Comparison of ENCODE assay signal across 9 cellular contexts in genomic region chr1:197198333-197198732, GRCh38. TPM values are rescaled to one million over a fixed set of nuclear protein-coding genes. Genes with fewer than 3 reads are reported as not detected.
DNase-seq lines count a peak whose midpoint lies in the region; ATAC-seq, FAIRE-seq and TF ChIP-seq lines count a peak whose summit lies in the region.
"Had no signal": no experiment of that assay in that cellular context is flagged by ENCODE, and none has a peak within 500 bp of the region (broad histone marks: within the 10 kb centered on the region; RNA-seq: fewer than 3 reads in every experiment).

No MANE protein-coding gene starts in this region.

- H3K4me1 ChIP-seq in heart left ventricle: peaks cover 0 to 55% (median 32%) of the 10 kb centered on the region in 12 donors
- peaks cover 8 to 12% of the 10 kb centered on the region in 2 donors for H3K4me1 ChIP-seq in kidney (ENCODE audit: control insufficient read depth in 1 of 2, insufficient read depth in 1 of 2, low read depth in 1 of 2, low read length in 2 of 2)
- peaks cover 48 to 50% of the 10 kb centered on the region in 2 donors for H3K4me1 ChIP-seq in thoracic aorta (ENCODE audit: control insufficient read depth in 1 of 2, low read depth in 2 of 2)

- POLR2A ChIA-PET in activated naive CD8-positive, alpha-beta T cell treated with anti-CD3 and anti-CD28 coated beads, Interleukin-2, amount 10 ng/mL, durations not matched to agents 7 days and 5 days (lab: Charles Lee): no interaction called here

- FAIRE-seq in kidney (lab: Jason Lieb, UNC): no peak

- ATAC-seq in heart left ventricle (no peak), left cardiac atrium (no peak), thoracic aorta (ENCODE audit: insufficient number of reproducible peaks, low FRiP score, low read depth) (no peak), HG03025 (IDR thresholded peaks at IDR 0.05; ENCODE audit: low FRiP score, unreplicated experiment) (no peak)
- ATAC-seq in activated naive CD8-positive, alpha-beta T cell treated with anti-CD3 and anti-CD28 coated beads, Interleukin-2, amount 10 ng/mL, durations not matched to agents 7 days and 5 days (ENCODE audit: low read depth): no peak

- H3K9ac ChIP-seq in kidney (ENCODE audit: low read length in 2 of 2): peak overlapping the region in 1 of 2 donors; percentile 34

- WGBS in heart left ventricle, 4 donors: 65 to 87% (median 69%) methylated on average over 2 of the region's 2 CpGs

- H3K4me3 ChIP-seq in heart left ventricle: peak overlapping the region in 10 of 12 donors; percentile 0 to 94 (median 86)
- H3K4me3 ChIP-seq in kidney (ENCODE audit: low read length in 2 of 2): peak overlapping the region; percentile 36 to 96
- H3K4me3 ChIP-seq in thoracic aorta: peak overlapping the region; percentile 95

- no peaks in the 10 kb centered on the region for H3K27me3 Mint-ChIP-seq in activated naive CD8-positive, alpha-beta T cell treated with anti-CD3 and anti-CD28 coated beads, Interleukin-2, amount 10 ng/mL, durations not matched to agents 7 days and 5 days

- H3K36me3 Mint-ChIP-seq in activated naive CD8-positive, alpha-beta T cell treated with anti-CD3 and anti-CD28 coated beads, Interleukin-2, amount 10 ng/mL, durations not matched to agents 7 days and 5 days: peaks cover 18% of the 10 kb centered on the region

- H3K4me3 Mint-ChIP-seq in activated naive CD8-positive, alpha-beta T cell treated with anti-CD3 and anti-CD28 coated beads, Interleukin-2, amount 10 ng/mL, durations not matched to agents 7 days and 5 days: peak overlapping the region; percentile 26

- H3K9me3 Mint-ChIP-seq in activated naive CD8-positive, alpha-beta T cell treated with anti-CD3 and anti-CD28 coated beads, Interleukin-2, amount 10 ng/mL, durations not matched to agents 7 days and 5 days: no peaks in the 10 kb centered on the region

- no peaks in the 10 kb centered on the region for H3K9me3 ChIP-seq in heart left ventricle
- H3K9me3 ChIP-seq in kidney (ENCODE audit: control insufficient read depth in 1 of 2, low read length in 2 of 2): no peaks in the 10 kb centered on the region
- no peaks in the 10 kb centered on the region for H3K9me3 ChIP-seq in thoracic aorta

- H3K27ac ChIP-seq in heart left ventricle: no peak overlapping the region
- H3K27ac ChIP-seq in kidney (ENCODE audit: low read depth in 2 of 2, low read length in 2 of 2): no peak overlapping the region
- H3K27ac ChIP-seq in thoracic aorta: no peak overlapping the region

- H3K27me3 ChIP-seq in heart left ventricle (no peaks in the 10 kb centered on the region), thoracic aorta (replicated peaks; ENCODE audit: insufficient read depth) (no peaks in the 10 kb centered on the region)

- no peak overlapping the region for H3K27ac Mint-ChIP-seq in activated naive CD8-positive, alpha-beta T cell treated with anti-CD3 and anti-CD28 coated beads, Interleukin-2, amount 10 ng/mL, durations not matched to agents 7 days and 5 days

- intact Hi-C loops in heart left ventricle (cut with DNase I): no loop called here
- intact Hi-C loops in left cardiac atrium (cut with DNase I): no loop called here
- intact Hi-C loops in kidney (cut with DNase I): no loop called here

- peaks cover 42% of the 10 kb centered on the region for H3K4me1 Mint-ChIP-seq in activated naive CD8-positive, alpha-beta T cell treated with anti-CD3 and anti-CD28 coated beads, Interleukin-2, amount 10 ng/mL, durations not matched to agents 7 days and 5 days

- DNase-seq in heart left ventricle (no peak), left cardiac atrium (no peak), kidney (no peak), thoracic aorta (ENCODE audit: low spot score) (no peak), NCI-H2171 (lab: John Stamatoyannopoulos, UW) (no peak), G401 (ENCODE audit: low spot score) (no peak)
- no peak for DNase-seq in activated naive CD8-positive, alpha-beta T cell treated with anti-CD3 and anti-CD28 coated beads, Interleukin-2, amount 10 ng/mL, durations not matched to agents 7 days and 5 days
- DNase-seq: dermis blood vessel endothelial cell had no signal

- TF ChIP-seq CTCF in heart left ventricle (IDR thresholded peaks at IDR 0.05): no peak
- no peak for TF ChIP-seq CTCF in kidney (IDR thresholded peaks at IDR 0.05; ENCODE audit: borderline replicate concordance, extremely low read depth, insufficient read depth)
- TF ChIP-seq CTCF in thoracic aorta (IDR thresholded peaks at IDR 0.05): no peak

- in situ Hi-C loops in G401 (cut with HindIII; ENCODE audit: low sequenced_read_pairs): no loop called here

- TF ChIP-seq POLR2A in heart left ventricle (IDR thresholded peaks at IDR 0.05): no peak

- H3K36me3 ChIP-seq in heart left ventricle (no peaks in the 10 kb centered on the region), kidney (ENCODE audit: control insufficient read depth in 1 of 2, insufficient read depth in 2 of 2, low read length in 2 of 2) (no peaks in the 10 kb centered on the region), thoracic aorta (no peaks in the 10 kb centered on the region)

RNA-seq across cellular contexts. Expression of gene ZBTB41, which starts 2.8 kb away (rescaled TPM):
- 10 to 100 TPM in 4 of 9 donors, 1 to 10 TPM in 5; 5.7 to 12.7 (median 9.6) TPM for total RNA-seq in heart left ventricle
- polyA plus RNA-seq in heart left ventricle: 1 to 10 TPM; 1.8 to 3.3 TPM
- 1 to 10 TPM; 8.0 to 9.8 TPM for total RNA-seq in left cardiac atrium
- 1 to 10 TPM; 7.4 to 8.8 TPM for total RNA-seq in activated naive CD8-positive, alpha-beta T cell treated with anti-CD3 and anti-CD28 coated beads, Interleukin-2, amount 10 ng/mL, durations not matched to agents 7 days and 5 days
- total RNA-seq in kidney: 14.3 TPM
- 2.6 TPM for polyA plus RNA-seq in kidney (ENCODE audit: insufficient read depth, low read depth, low replicate concordance)
- 10 to 100 TPM in 1 of 2 donors, 1 to 10 TPM in 1; 7.6 to 12.3 TPM for total RNA-seq in thoracic aorta
- total RNA-seq in G401 (2014; rRNA removed; shearing (Covaris generic)): 2.4 and 3.9 TPM in 2 replicates

RNA-seq across cellular contexts. Expression of gene ASPM, which starts 51.9 kb away (rescaled TPM):
- 1 to 10 TPM in 1 of 9 donors, under 1 TPM in 8; 0.19 to 5.9 (median 0.46) TPM for total RNA-seq in heart left ventricle
- under 1 TPM; 0.08 TPM for polyA plus RNA-seq in heart left ventricle
- total RNA-seq in left cardiac atrium: under 1 TPM; 0.13 to 0.53 TPM
- 10 to 100 TPM; 55.9 to 57.2 TPM for total RNA-seq in activated naive CD8-positive, alpha-beta T cell treated with anti-CD3 and anti-CD28 coated beads, Interleukin-2, amount 10 ng/mL, durations not matched to agents 7 days and 5 days
- total RNA-seq in kidney: 0.69 TPM
- 0.06 TPM for polyA plus RNA-seq in kidney (ENCODE audit: insufficient read depth, low read depth, low replicate concordance)
- total RNA-seq in thoracic aorta: 1 to 10 TPM in 1 of 2 donors, under 1 TPM in 1; 0.81 to 2.1 TPM
- 15.7 and 30.0 TPM in 2 replicates for total RNA-seq in G401 (2014; rRNA removed; shearing (Covaris generic))
